17 cellular contexts compared by ENCODE assay signal in genomic region chr4:13498464-13498863, GRCh38. TPM values are rescaled to one million over a fixed set of nuclear protein-coding genes. Genes with fewer than 3 reads are reported as not detected.
"Had no signal": no experiment of that assay in that cellular context is flagged by ENCODE, and none has a peak within 500 bp of the region (broad histone marks: within the 10 kb centered on the region; RNA-seq: fewer than 3 reads in every experiment).

No MANE protein-coding gene starts in this region.

- H3K9me3 ChIP-seq: body of pancreas, lower lobe of right lung, ovary, psoas muscle, tibial nerve, uterus had no signal

- H3K27ac Mint-ChIP-seq: activated CD4-positive, alpha-beta T cell treated with anti-CD3 and anti-CD28 coated beads, Interleukin-2, amount 10 ng/mL, durations not matched to agents 7 days and 5 days; activated CD8-positive, alpha-beta T cell treated with anti-CD3 and anti-CD28 coated beads, Interleukin-2, amount 10 ng/mL, durations not matched to agents 7 days and 5 days; activated naive CD4-positive, alpha-beta T cell treated with anti-CD3 and anti-CD28 coated beads for 36 hours; activated T-cell treated with anti-CD3 and anti-CD28 coated beads, Interleukin-2, amount 50 U/mL, for 24 hours; naive thymus-derived CD8-positive, alpha-beta T cell had no signal

- H3K4me1 Mint-ChIP-seq: activated CD4-positive, alpha-beta T cell treated with anti-CD3 and anti-CD28 coated beads, Interleukin-2, amount 10 ng/mL, durations not matched to agents 7 days and 5 days; naive thymus-derived CD8-positive, alpha-beta T cell had no signal

- H3K36me3 ChIP-seq: lower lobe of right lung, ovary, tibial nerve, uterus had no signal

- H3K4me3 Mint-ChIP-seq: activated CD4-positive, alpha-beta T cell treated with anti-CD3 and anti-CD28 coated beads, Interleukin-2, amount 10 ng/mL, durations not matched to agents 7 days and 5 days; activated CD8-positive, alpha-beta T cell treated with anti-CD3 and anti-CD28 coated beads, Interleukin-2, amount 10 ng/mL, durations not matched to agents 7 days and 5 days; activated naive CD4-positive, alpha-beta T cell treated with anti-CD3 and anti-CD28 coated beads for 36 hours; activated T-cell treated with anti-CD3 and anti-CD28 coated beads, Interleukin-2, amount 50 U/mL, for 24 hours; naive thymus-derived CD8-positive, alpha-beta T cell had no signal

- H3K9me3 Mint-ChIP-seq: activated T-cell treated with anti-CD3 and anti-CD28 coated beads, Interleukin-2, amount 50 U/mL, for 24 hours had no signal

- H3K27me3 ChIP-seq: ovary had no signal

- H3K4me1 ChIP-seq: body of pancreas, foreskin keratinocyte, lower lobe of right lung, psoas muscle, tibial nerve, uterus had no signal

- H3K27ac ChIP-seq: body of pancreas, epithelial cell of prostate, foreskin keratinocyte, hepatocyte, lower lobe of right lung, ovary, psoas muscle, tibial nerve, uterus had no signal

- H3K4me3 ChIP-seq: body of pancreas, hepatocyte, lower lobe of right lung, ovary, psoas muscle, tibial nerve, uterus had no signal

- DNase-seq: activated CD4-positive, alpha-beta T cell treated with anti-CD3 and anti-CD28 coated beads, Interleukin-2, amount 10 ng/mL, durations not matched to agents 7 days and 5 days; activated CD8-positive, alpha-beta T cell treated with anti-CD3 and anti-CD28 coated beads, Interleukin-2, amount 10 ng/mL, durations not matched to agents 7 days and 5 days; activated naive CD4-positive, alpha-beta T cell treated with anti-CD3 and anti-CD28 coated beads for 36 hours; activated T-cell treated with anti-CD3 and anti-CD28 coated beads, Interleukin-2, amount 50 U/mL, for 24 hours; body of pancreas; foreskin keratinocyte; lower lobe of right lung; naive thymus-derived CD8-positive, alpha-beta T cell; ovary; psoas muscle; right cardiac atrium; stimulated activated CD4-positive, alpha-beta T cell treated with anti-CD3 and anti-CD28 coated beads, Interleukin-2, amount 100 ng/mL, for 24 hours; stimulated activated naive CD4-positive, alpha-beta T cell treated with Interleukin-2 at 50 U/mL for 16 hours; uterus had no signal

RNA-seq across cellular contexts. Expression of gene NKX3-2, which starts 45.8 kb away (rescaled TPM):
- total RNA-seq: activated CD4-positive, alpha-beta T cell treated with anti-CD3 and anti-CD28 coated beads, Interleukin-2, amount 10 ng/mL, durations not matched to agents 7 days and 5 days; activated CD8-positive, alpha-beta T cell treated with anti-CD3 and anti-CD28 coated beads, Interleukin-2, amount 10 ng/mL, durations not matched to agents 7 days and 5 days; activated naive CD4-positive, alpha-beta T cell treated with anti-CD3 and anti-CD28 coated beads for 36 hours; lower lobe of right lung; naive thymus-derived CD8-positive, alpha-beta T cell had no signal
